26 cellular contexts compared by ENCODE assay signal in genomic region chr6:96152114-96152708, GRCh38.
"Had no signal": no experiment of that assay in that cellular context is flagged by ENCODE, and none has a peak within 500 bp of the region (broad histone marks: within the 10 kb centered on the region; RNA-seq: fewer than 3 reads in every experiment).

No MANE protein-coding gene starts in this region.

- H3K27ac ChIP-seq: breast epithelium, cardiac muscle cell, WERI-Rb-1 had no signal

- H3K36me3 ChIP-seq: breast epithelium, cardiac muscle cell, WERI-Rb-1 had no signal

- H3K27me3 ChIP-seq: breast epithelium, cardiac muscle cell had no signal

- H3K4me3 ChIP-seq: breast epithelium, cardiac muscle cell had no signal

- H3K4me1 ChIP-seq: breast epithelium had no signal

- DNase-seq: activated B cell treated with CpG ODN at 0.5 μM for 24 hours; activated CD4-positive, alpha-beta T cell treated with anti-CD3 and anti-CD28 coated beads for 48 hours; activated CD4-positive, alpha-beta T cell treated with anti-CD3 and anti-CD28 coated beads, Interleukin-2, amount 50 U/mL, for 1 hour; activated CD4-positive, alpha-beta T cell treated with anti-CD3 and anti-CD28 coated beads, Interleukin-2, amount 50 U/mL, for 48 hours; activated CD8-positive, alpha-beta memory T cell treated with anti-CD3 and anti-CD28 coated beads for 24 hours; activated CD8-positive, alpha-beta T cell treated with anti-CD3 and anti-CD28 coated beads for 36 hours; activated effector memory CD4-positive, alpha-beta T cell treated with Interleukin-2 at 50 U/mL for 16 hours; activated gamma-delta T cell treated with Interleukin-2 at 50 U/mL for 16 hours; activated naive CD4-positive, alpha-beta T cell treated with anti-CD3 and anti-CD28 coated beads, Interleukin-2, amount 50 U/mL, for 16 hours; activated naive CD4-positive, alpha-beta T cell treated with Interleukin-2 at 50 U/mL for 16 hours; activated T-cell treated with anti-CD3 and anti-CD28 coated beads, Interleukin-2, amount 50 U/mL, for 4 hours; amniotic stem cell; aorta; effector memory CD4-positive, alpha-beta T cell; endodermal cell; foreskin fibroblast; head of caudate nucleus; T-helper 1 cell; T-helper 17 cell; T1000; WERI-Rb-1 had no signal

- ATAC-seq: activated CD4-positive, CD25-positive, alpha-beta regulatory T cell treated with anti-CD3 and anti-CD28 coated beads, Interleukin-2, amount 50 U/mL, for 24 hours; activated CD8-positive, alpha-beta T cell treated with anti-CD3 and anti-CD28 coated beads for 36 hours; activated T-cell treated with anti-CD3 and anti-CD28 coated beads, Interleukin-2, amount 50 U/mL, for 4 hours; activated T-helper 17 cell treated with anti-CD3 and anti-CD28 coated beads, Interleukin-2, amount 50 U/mL, for 72 hours; esophagus mucosa; T-helper 17 cell had no signal

- H3K9me3 ChIP-seq: breast epithelium had no signal
